Comparison of ENCODE assay signal across 2 cellular contexts in genomic region chr20:50193169-50193850, GRCh38.
TF ChIP-seq lines count a peak whose summit lies in the region.

No MANE protein-coding gene starts in this region.

TF ChIP-seq in HEK293, 187 proteins besides CTCF, POLR2A, EP300 and RAD21 (continued from another document):
- TF ChIP-seq ZNF645 (tag by site-specific recombination; IDR thresholded peaks at IDR 0.05) (peak; percentile 70; the same call in 1 of the 2 replicates), KLF1 (tag by site-specific recombination; IDR thresholded peaks at IDR 0.05) (0 out of 2 replicates have a peak, but pooled peaks have one; percentile 12), PRDM10 (tag by site-specific recombination; IDR thresholded peaks at IDR 0.05) (0 out of 2 replicates have a peak, but pooled peaks have one; percentile 8), KLF16 (tag by site-specific recombination; IDR thresholded peaks at IDR 0.05) (peak; percentile 40; the same call in 1 of the 2 replicates), IKZF3 (tag by site-specific recombination; IDR thresholded peaks at IDR 0.05) (no peak)

TF ChIP-seq in GM12878, 131 proteins besides CTCF, POLR2A, EP300 and RAD21 (continued from another document):
- TF ChIP-seq ELK1 (IDR thresholded peaks at IDR 0.05; ENCODE audit: low read depth, low read length) (no peak), PAX5 (IDR thresholded peaks at IDR 0.05; ENCODE audit: borderline replicate concordance, low read depth, low read length) (no peak), PML (IDR thresholded peaks at IDR 0.05; ENCODE audit: low read length) (no peak), SMC3 (IDR thresholded peaks at IDR 0.05; ENCODE audit: borderline replicate concordance, low read length) (no peak), TAF1 (IDR thresholded peaks at IDR 0.05; ENCODE audit: borderline replicate concordance, low read depth, low read length) (no peak), ZBTB11 (CRISPR knock-in tag; IDR thresholded peaks at IDR 0.05) (no peak), ZNF687 (IDR thresholded peaks at IDR 0.05) (no peak), EZH2 (IDR thresholded peaks at IDR 0.05; ENCODE audit: borderline replicate concordance, control insufficient read depth, low read depth, low read length) (no peak), ZNF24 (IDR thresholded peaks at IDR 0.05) (no peak), E4F1 (IDR thresholded peaks at IDR 0.05; ENCODE audit: borderline replicate concordance, partially characterized antibody) (no peak), E2F8 (IDR thresholded peaks at IDR 0.05; ENCODE audit: low read depth, partially characterized antibody) (no peak), RELA (IDR thresholded peaks at IDR 0.05; ENCODE audit: borderline replicate concordance, partially characterized antibody) (no peak), CBX3 (IDR thresholded peaks at IDR 0.05; ENCODE audit: borderline replicate concordance, low read depth) (no peak)
